11 cellular contexts compared by ENCODE assay signal in the genomic region with DNA sequence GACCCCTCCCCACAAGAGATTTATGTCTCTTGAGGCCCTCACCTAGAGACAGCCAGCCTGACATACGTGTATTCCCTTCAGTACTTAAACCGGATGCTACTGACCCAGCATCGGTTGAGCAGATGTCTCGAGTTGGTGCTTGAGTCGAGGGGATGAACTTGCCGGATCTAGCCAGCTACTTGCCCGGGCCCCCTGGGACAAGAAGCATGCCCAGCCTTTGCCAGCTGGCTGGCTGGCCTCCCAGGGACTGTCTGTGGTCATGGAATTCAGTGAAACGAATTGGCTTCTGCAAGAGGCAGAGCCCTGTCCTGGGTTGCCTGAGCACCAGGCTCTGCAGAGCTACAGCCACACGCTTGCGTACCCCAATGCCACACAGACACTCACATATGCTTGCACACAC. TPM values are rescaled to one million over a fixed set of nuclear protein-coding genes. Genes with fewer than 3 reads are reported as not detected.
A peak's percentile ranks its signal among the peaks of the same experiment; 100 is the strongest.
DNase-seq lines count a peak whose midpoint lies in the region; ATAC-seq, FAIRE-seq and TF ChIP-seq lines count a peak whose summit lies in the region.
"Had no signal": no experiment of that assay in that cellular context is flagged by ENCODE, and none has a peak within 500 bp of the region (broad histone marks: within the 10 kb centered on the region; RNA-seq: fewer than 3 reads in every experiment).

No MANE protein-coding gene starts in this region.

- 90% methylated on average over 10 of the region's 10 CpGs for WGBS in smooth muscle cell (ENCODE audit: low lambda C conversion rate)
- 81 to 92% (median 91%) methylated on average over 10 of the region's 10 CpGs for WGBS in small intestine, 3 donors

- H3K4me3 ChIP-seq in smooth muscle cell (no peak overlapping the region), small intestine (ENCODE audit: low read depth in 1 of 2, low read length in 2 of 2) (no peak overlapping the region)

- peak; percentile 30 for DNase-seq in GM03348 (ENCODE audit: low spot score)
- peak; percentile 97 for DNase-seq in NCI-H524 treated with DMSO at 0.1 percent for 48 hours (lab: John Stamatoyannopoulos, UW)
- peak; percentile 75 for DNase-seq in fibroblast of peridontal ligament (ENCODE audit: extremely low read depth)
- DNase-seq in smooth muscle cell (lab: John Stamatoyannopoulos, UW; ENCODE audit: unreplicated experiment): no peak
- DNase-seq in small intestine: no peak
- no peak for DNase-seq in SW 1271 (lab: John Stamatoyannopoulos, UW)
- DNase-seq in HTR-8/SVneo (ENCODE audit: insufficient read length, low spot score): no peak
- DNase-seq: GF-D8; H9; stimulated activated CD4-positive, alpha-beta T cell treated with anti-CD3 and anti-CD28 coated beads, Interleukin-12 subunit alpha, Interleukin-12 subunit beta, amount 100 ng/mL, for 4 hours had no signal

- H2AFZ ChIP-seq in smooth muscle cell (ENCODE audit: low read depth): no peak overlapping the region

- H3K9ac ChIP-seq in smooth muscle cell (ENCODE audit: low read depth): peak overlapping the region; percentile 17

- FAIRE-seq in small intestine (lab: Jason Lieb, UNC): no peak
- FAIRE-seq in HTR-8/SVneo (lab: Jason Lieb, UNC): no peak

- H3K4me1 ChIP-seq in smooth muscle cell (ENCODE audit: low read depth): peaks cover 14% of the 10 kb centered on the region
- peaks cover 0 to 3% of the 10 kb centered on the region in 2 donors for H3K4me1 ChIP-seq in small intestine (ENCODE audit: control insufficient read depth in 2 of 2, insufficient read depth in 1 of 2, low read depth in 1 of 2, low read length in 1 of 2)

- peaks cover 16% of the 10 kb centered on the region for H3F3A ChIP-seq in smooth muscle cell (ENCODE audit: low read depth)

- TF ChIP-seq CTCF in smooth muscle cell (IDR thresholded peaks at IDR 0.05; ENCODE audit: borderline replicate concordance, insufficient read depth, poor library complexity, severe bottlenecking): no peak

- no peaks in the 10 kb centered on the region for H3K9me3 ChIP-seq in smooth muscle cell (replicated peaks; ENCODE audit: low read depth)
- no peaks in the 10 kb centered on the region for H3K9me3 ChIP-seq in small intestine (ENCODE audit: control insufficient read depth, low read depth)

- no peak for ATAC-seq in GM18867 (IDR thresholded peaks at IDR 0.05; ENCODE audit: unreplicated experiment)

- H3K36me3 ChIP-seq in smooth muscle cell (ENCODE audit: low read depth) (no peaks in the 10 kb centered on the region), small intestine (ENCODE audit: control insufficient read depth in 2 of 2, insufficient read depth in 2 of 2, low read length in 2 of 2) (no peaks in the 10 kb centered on the region)

- H3K79me2 ChIP-seq in smooth muscle cell (ENCODE audit: low read depth): no peaks in the 10 kb centered on the region

- H3K27me3 ChIP-seq in smooth muscle cell (ENCODE audit: low read depth) (no peaks in the 10 kb centered on the region), small intestine (ENCODE audit: control insufficient read depth in 2 of 2, insufficient read depth in 2 of 2, low read length in 2 of 2) (no peaks in the 10 kb centered on the region)

- H3K4me2 ChIP-seq in smooth muscle cell: no peak overlapping the region

- peaks cover 91% of the 10 kb centered on the region for H4K20me1 ChIP-seq in smooth muscle cell (ENCODE audit: low read depth)

- H3K27ac ChIP-seq in smooth muscle cell (ENCODE audit: low read depth) (no peak overlapping the region), small intestine (ENCODE audit: low read depth in 1 of 2, low read length in 1 of 2) (peak overlapping the region in 1 of 2 donors; percentile 52)

RNA-seq across cellular contexts. Expression of gene DNMT3A, which starts 35.9 kb away (rescaled TPM):
- 16.1 and 16.4 TPM in 2 replicates for total RNA-seq in smooth muscle cell
- polyA plus RNA-seq in smooth muscle cell (18.9 and 19.9 TPM in 2 replicates), small intestine (10 to 100 TPM in 1 of 3 donors, 1 to 10 TPM in 2; 3.4 to 14.8 (median 4.6) TPM)

Comparison
In these comparisons a context has a peak if more than half of its experiments do, and no peak if none do; other contexts are left out.
1. DNase-seq: peak in GM03348 (single experiment), NCI-H524 treated with DMSO at 0.1 percent for 48 hours (single experiment) and fibroblast of peridontal ligament (single experiment); none in smooth muscle cell (single experiment), small intestine (single experiment), SW 1271 (0 of 2) and HTR-8/SVneo (single experiment).